In the genomic region with DNA sequence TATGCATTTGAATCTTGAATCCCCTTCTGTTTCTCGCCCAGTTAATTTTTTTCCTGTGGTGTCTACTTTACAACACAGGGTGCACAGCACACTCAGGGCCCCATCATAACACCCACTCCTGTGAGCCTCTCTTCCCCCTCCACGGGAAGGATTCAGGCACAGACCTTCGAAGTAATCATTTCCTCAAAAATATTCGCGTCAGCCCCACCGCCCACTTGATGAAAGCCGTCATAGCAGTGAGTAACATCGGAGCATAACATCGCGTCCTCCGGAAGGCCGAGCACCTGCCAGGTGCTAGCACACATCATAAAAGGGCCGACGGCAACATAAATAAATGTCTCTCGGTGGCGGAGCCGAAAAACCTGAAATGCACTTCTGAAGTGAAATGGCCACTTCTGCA, we compare ENCODE assay signal across 11 cellular contexts.
DNase-seq lines count a peak whose midpoint lies in the region.
"Had no signal": no experiment of that assay in that cellular context is flagged by ENCODE, and none has a peak within 500 bp of the region (broad histone marks: within the 10 kb centered on the region; RNA-seq: fewer than 3 reads in every experiment).

No MANE protein-coding gene starts in this region.

- peak overlapping the region; percentile 90 for H3K27ac Mint-ChIP-seq in activated T-helper 1 cell treated with anti-CD3 and anti-CD28 coated beads, Interleukin-12 subunit alpha, Interleukin-12 subunit beta, Interleukin-2, Interleukin-4 antibody, amounts not matched to agents 30 ng/mL and 10 ng/mL and 1 ng/mL, durations not matched to agents 14 hours and 24 hours and 36 hours

- peaks cover 31% of the 10 kb centered on the region for H3K4me1 Mint-ChIP-seq in activated T-helper 1 cell treated with anti-CD3 and anti-CD28 coated beads, Interleukin-12 subunit alpha, Interleukin-12 subunit beta, Interleukin-2, Interleukin-4 antibody, amounts not matched to agents 30 ng/mL and 10 ng/mL and 1 ng/mL, durations not matched to agents 14 hours and 24 hours and 36 hours (ENCODE audit: low read depth)

- H3K36me3 Mint-ChIP-seq in activated T-helper 1 cell treated with anti-CD3 and anti-CD28 coated beads, Interleukin-12 subunit alpha, Interleukin-12 subunit beta, Interleukin-2, Interleukin-4 antibody, amounts not matched to agents 30 ng/mL and 10 ng/mL and 1 ng/mL, durations not matched to agents 14 hours and 24 hours and 36 hours (ENCODE audit: low read depth): peaks cover 7% of the 10 kb centered on the region

- intact Hi-C loops in activated T-helper 1 cell treated with anti-CD3 and anti-CD28 coated beads, Interleukin-12 subunit alpha, Interleukin-12 subunit beta, Interleukin-2, Interleukin-4 antibody, amounts not matched to agents 30 ng/mL and 10 ng/mL and 1 ng/mL, durations not matched to agents 14 hours and 24 hours and 36 hours (cut with micrococcal nuclease): loop anchor here (2.0 to 10.0 kb wide), 2 partner anchors 296 to 824 kb away; no protein-coding TSS in a partner anchor

- DNase-seq in NCI-H748 (lab: John Stamatoyannopoulos, UW; ENCODE audit: unreplicated experiment) (peak; percentile 29), NCI-H748 treated with DMSO at 0.1 percent for 48 hours (lab: John Stamatoyannopoulos, UW) (no peak), NCI-H774 (lab: John Stamatoyannopoulos, UW) (no peak), RPMI8226 (no peak), NCI-H2227 (lab: John Stamatoyannopoulos, UW; ENCODE audit: unreplicated experiment) (no peak), NCI-H2171 (lab: John Stamatoyannopoulos, UW) (no peak)
- peak; percentile 29 for DNase-seq in activated T-helper 1 cell treated with anti-CD3 and anti-CD28 coated beads, Interleukin-12 subunit alpha, Interleukin-12 subunit beta, Interleukin-2, Interleukin-4 antibody, amounts not matched to agents 30 ng/mL and 10 ng/mL and 1 ng/mL, durations not matched to agents 14 hours and 24 hours and 36 hours (ENCODE audit: low spot score)
- DNase-seq in stimulated activated CD4-positive, alpha-beta T cell treated with anti-CD3 and anti-CD28 coated beads, Interleukin-15, amount 100 ng/mL, for 48 hours (ENCODE audit: low read depth in 2 of 2): peak; percentile 59 to 71
- DNase-seq: IMR-90, NCI-H2227 treated with DMSO at 0.1 percent for 48 hours, occipital lobe had no signal

- peaks cover 8% of the 10 kb centered on the region for H3K9me3 Mint-ChIP-seq in activated T-helper 1 cell treated with anti-CD3 and anti-CD28 coated beads, Interleukin-12 subunit alpha, Interleukin-12 subunit beta, Interleukin-2, Interleukin-4 antibody, amounts not matched to agents 30 ng/mL and 10 ng/mL and 1 ng/mL, durations not matched to agents 14 hours and 24 hours and 36 hours

- no peaks in the 10 kb centered on the region for H3K27me3 Mint-ChIP-seq in activated T-helper 1 cell treated with anti-CD3 and anti-CD28 coated beads, Interleukin-12 subunit alpha, Interleukin-12 subunit beta, Interleukin-2, Interleukin-4 antibody, amounts not matched to agents 30 ng/mL and 10 ng/mL and 1 ng/mL, durations not matched to agents 14 hours and 24 hours and 36 hours (ENCODE audit: insufficient read depth)

- peak overlapping the region; percentile 68 for H3K4me3 Mint-ChIP-seq in activated T-helper 1 cell treated with anti-CD3 and anti-CD28 coated beads, Interleukin-12 subunit alpha, Interleukin-12 subunit beta, Interleukin-2, Interleukin-4 antibody, amounts not matched to agents 30 ng/mL and 10 ng/mL and 1 ng/mL, durations not matched to agents 14 hours and 24 hours and 36 hours

Comparison
In these comparisons a context has a peak if more than half of its experiments do, and no peak if none do; other contexts are left out.
1. DNase-seq: peak in NCI-H748 (single experiment), activated T-helper 1 cell treated with anti-CD3 and anti-CD28 coated beads, Interleukin-12 subunit alpha, Interleukin-12 subunit beta, Interleukin-2, Interleukin-4 antibody, amounts not matched to agents 30 ng/mL and 10 ng/mL and 1 ng/mL, durations not matched to agents 14 hours and 24 hours and 36 hours (single experiment) and stimulated activated CD4-positive, alpha-beta T cell treated with anti-CD3 and anti-CD28 coated beads, Interleukin-15, amount 100 ng/mL, for 48 hours (2 of 2); none in NCI-H748 treated with DMSO at 0.1 percent for 48 hours (single experiment), NCI-H774 (single experiment), RPMI8226 (single experiment), NCI-H2227 (single experiment) and NCI-H2171 (single experiment).